ENCODE assay signal across 29 cellular contexts in genomic region chr9:30524311-30524710, GRCh38.
"Had no signal": no experiment of that assay in that cellular context is flagged by ENCODE, and none has a peak within 500 bp of the region (broad histone marks: within the 10 kb centered on the region; RNA-seq: fewer than 3 reads in every experiment).

No MANE protein-coding gene starts in this region.

- H3K9me3 ChIP-seq: adrenal gland, body of pancreas, esophagus muscularis mucosa, gastrocnemius medialis had no signal

- H3K4me3 ChIP-seq: adrenal gland, body of pancreas, esophagus muscularis mucosa, gastrocnemius medialis had no signal

- H3K36me3 Mint-ChIP-seq: activated naive CD4-positive, alpha-beta T cell treated with anti-CD3 and anti-CD28 coated beads, Interleukin-2, amount 50 U/mL, for 24 hours; activated naive CD8-positive, alpha-beta T cell treated with anti-CD3 and anti-CD28 coated beads for 36 hours had no signal

- H3K4me3 Mint-ChIP-seq: activated CD4-positive, alpha-beta memory T cell treated with anti-CD3 and anti-CD28 coated beads, Interleukin-2, amount 10 ng/mL, durations not matched to agents 7 days and 5 days; activated CD4-positive, alpha-beta T cell treated with anti-CD3 and anti-CD28 coated beads for 36 hours; activated CD4-positive, alpha-beta T cell treated with anti-CD3 and anti-CD28 coated beads, Interleukin-2, amount 10 ng/mL, durations not matched to agents 7 days and 5 days; activated naive CD4-positive, alpha-beta T cell treated with anti-CD3 and anti-CD28 coated beads for 36 hours; activated naive CD4-positive, alpha-beta T cell treated with anti-CD3 and anti-CD28 coated beads, Interleukin-2, amount 50 U/mL, for 24 hours; activated naive CD8-positive, alpha-beta T cell treated with anti-CD3 and anti-CD28 coated beads for 36 hours; activated naive CD8-positive, alpha-beta T cell treated with anti-CD3 and anti-CD28 coated beads, Interleukin-2, amount 50 U/mL, for 24 hours; activated T-cell treated with anti-CD3 and anti-CD28 coated beads, Interleukin-2, amount 50 U/mL, for 4 hours; activated T-helper 17 cell treated with anti-CD3 and anti-CD28 coated beads, Interleukin-2, amount 50 U/mL, for 72 hours; effector memory CD8-positive, alpha-beta T cell had no signal

- H3K4me1 Mint-ChIP-seq: activated CD4-positive, alpha-beta memory T cell treated with anti-CD3 and anti-CD28 coated beads, Interleukin-2, amount 10 ng/mL, durations not matched to agents 7 days and 5 days; activated CD4-positive, alpha-beta T cell treated with anti-CD3 and anti-CD28 coated beads for 36 hours; activated CD4-positive, alpha-beta T cell treated with anti-CD3 and anti-CD28 coated beads, Interleukin-2, amount 10 ng/mL, durations not matched to agents 7 days and 5 days; activated naive CD4-positive, alpha-beta T cell treated with anti-CD3 and anti-CD28 coated beads, Interleukin-2, amount 50 U/mL, for 24 hours; activated naive CD8-positive, alpha-beta T cell treated with anti-CD3 and anti-CD28 coated beads for 36 hours; activated naive CD8-positive, alpha-beta T cell treated with anti-CD3 and anti-CD28 coated beads, Interleukin-2, amount 50 U/mL, for 24 hours; activated T-helper 17 cell treated with anti-CD3 and anti-CD28 coated beads, Interleukin-2, amount 50 U/mL, for 72 hours had no signal

- H3K27me3 ChIP-seq: adrenal gland, body of pancreas, esophagus muscularis mucosa, foreskin keratinocyte, gastrocnemius medialis had no signal

- H3K36me3 ChIP-seq: adrenal gland, esophagus muscularis mucosa, gastrocnemius medialis had no signal

- H3K27ac Mint-ChIP-seq: activated CD4-positive, alpha-beta memory T cell treated with anti-CD3 and anti-CD28 coated beads, Interleukin-2, amount 10 ng/mL, durations not matched to agents 7 days and 5 days; activated CD4-positive, alpha-beta T cell treated with anti-CD3 and anti-CD28 coated beads for 36 hours; activated CD4-positive, alpha-beta T cell treated with anti-CD3 and anti-CD28 coated beads, Interleukin-2, amount 10 ng/mL, durations not matched to agents 7 days and 5 days; activated naive CD4-positive, alpha-beta T cell treated with anti-CD3 and anti-CD28 coated beads for 36 hours; activated naive CD4-positive, alpha-beta T cell treated with anti-CD3 and anti-CD28 coated beads, Interleukin-2, amount 50 U/mL, for 24 hours; activated naive CD8-positive, alpha-beta T cell treated with anti-CD3 and anti-CD28 coated beads for 36 hours; activated naive CD8-positive, alpha-beta T cell treated with anti-CD3 and anti-CD28 coated beads, Interleukin-2, amount 50 U/mL, for 24 hours; activated T-helper 17 cell treated with anti-CD3 and anti-CD28 coated beads, Interleukin-2, amount 50 U/mL, for 72 hours; effector memory CD8-positive, alpha-beta T cell had no signal

- H3K9me3 Mint-ChIP-seq: activated CD4-positive, alpha-beta T cell treated with anti-CD3 and anti-CD28 coated beads, Interleukin-2, amount 10 ng/mL, durations not matched to agents 7 days and 5 days; activated naive CD4-positive, alpha-beta T cell treated with anti-CD3 and anti-CD28 coated beads for 36 hours; activated naive CD4-positive, alpha-beta T cell treated with anti-CD3 and anti-CD28 coated beads, Interleukin-2, amount 50 U/mL, for 24 hours; activated naive CD8-positive, alpha-beta T cell treated with anti-CD3 and anti-CD28 coated beads for 36 hours; activated naive CD8-positive, alpha-beta T cell treated with anti-CD3 and anti-CD28 coated beads, Interleukin-2, amount 50 U/mL, for 24 hours; activated T-cell treated with anti-CD3 and anti-CD28 coated beads, Interleukin-2, amount 50 U/mL, for 4 hours; activated T-helper 17 cell treated with anti-CD3 and anti-CD28 coated beads, Interleukin-2, amount 50 U/mL, for 72 hours had no signal

- ATAC-seq: activated CD4-positive, alpha-beta T cell treated with anti-CD3 and anti-CD28 coated beads for 36 hours; activated naive CD8-positive, alpha-beta T cell treated with anti-CD3 and anti-CD28 coated beads, Interleukin-2, amount 50 U/mL, for 24 hours; activated T-cell treated with anti-CD3 and anti-CD28 coated beads, Interleukin-2, amount 50 U/mL, for 4 hours; activated T-helper 17 cell treated with anti-CD3 and anti-CD28 coated beads, Interleukin-2, amount 50 U/mL, for 72 hours; body of pancreas; effector memory CD8-positive, alpha-beta T cell; foreskin keratinocyte; gastrocnemius medialis had no signal

- DNase-seq: activated CD4-positive, alpha-beta memory T cell treated with anti-CD3 and anti-CD28 coated beads, Interleukin-2, amount 10 ng/mL, durations not matched to agents 7 days and 5 days; activated CD4-positive, alpha-beta T cell treated with anti-CD3 and anti-CD28 coated beads for 36 hours; activated CD4-positive, alpha-beta T cell treated with anti-CD3 and anti-CD28 coated beads, Interleukin-2, amount 10 ng/mL, durations not matched to agents 7 days and 5 days; activated CD4-positive, alpha-beta T cell treated with anti-CD3 and anti-CD28 coated beads, Interleukin-2, amount 50 U/mL, for 4 hours; activated CD4-positive, CD25-positive, alpha-beta regulatory T cell; activated CD4-positive, CD25-positive, alpha-beta regulatory T cell treated with anti-CD3 and anti-CD28 coated beads, Interleukin-2, amount 50 U/mL, for 72 hours; activated CD8-positive, alpha-beta memory T cell treated with anti-CD3 and anti-CD28 coated beads, Interleukin-2, amount 50 U/mL, for 48 hours; activated effector memory CD4-positive, alpha-beta T cell treated with anti-CD3 and anti-CD28 coated beads, Interleukin-2, amount 50 U/mL, for 16 hours; activated naive CD4-positive, alpha-beta T cell treated with anti-CD3 and anti-CD28 coated beads for 36 hours; activated naive CD8-positive, alpha-beta T cell treated with anti-CD3 and anti-CD28 coated beads for 36 hours; activated naive CD8-positive, alpha-beta T cell treated with anti-CD3 and anti-CD28 coated beads, Interleukin-2, amount 50 U/mL, for 24 hours; activated T-cell treated with anti-CD3 and anti-CD28 coated beads for 4 hours; activated T-cell treated with anti-CD3 and anti-CD28 coated beads, Interleukin-2, amount 50 U/mL, for 4 hours; adrenal gland; aorta; body of pancreas; caudate nucleus; cortex of kidney; dermis blood vessel endothelial cell; effector CD4-positive, alpha-beta T cell; effector memory CD8-positive, alpha-beta T cell; erythroblast; foreskin keratinocyte; gastrocnemius medialis; T-helper 2 cell had no signal

- FAIRE-seq: colon had no signal

- H3K27me3 Mint-ChIP-seq: activated CD4-positive, alpha-beta memory T cell treated with anti-CD3 and anti-CD28 coated beads, Interleukin-2, amount 10 ng/mL, durations not matched to agents 7 days and 5 days; activated CD4-positive, alpha-beta T cell treated with anti-CD3 and anti-CD28 coated beads for 36 hours; activated CD4-positive, alpha-beta T cell treated with anti-CD3 and anti-CD28 coated beads, Interleukin-2, amount 10 ng/mL, durations not matched to agents 7 days and 5 days; activated naive CD4-positive, alpha-beta T cell treated with anti-CD3 and anti-CD28 coated beads, Interleukin-2, amount 50 U/mL, for 24 hours; activated naive CD8-positive, alpha-beta T cell treated with anti-CD3 and anti-CD28 coated beads for 36 hours; activated naive CD8-positive, alpha-beta T cell treated with anti-CD3 and anti-CD28 coated beads, Interleukin-2, amount 50 U/mL, for 24 hours; activated T-helper 17 cell treated with anti-CD3 and anti-CD28 coated beads, Interleukin-2, amount 50 U/mL, for 72 hours; effector memory CD8-positive, alpha-beta T cell had no signal

- H3K4me1 ChIP-seq: adrenal gland, body of pancreas, esophagus muscularis mucosa, foreskin keratinocyte, gastrocnemius medialis had no signal

- H3K27ac ChIP-seq: adrenal gland, body of pancreas, esophagus muscularis mucosa, foreskin keratinocyte, gastrocnemius medialis had no signal
